In the genomic region with DNA sequence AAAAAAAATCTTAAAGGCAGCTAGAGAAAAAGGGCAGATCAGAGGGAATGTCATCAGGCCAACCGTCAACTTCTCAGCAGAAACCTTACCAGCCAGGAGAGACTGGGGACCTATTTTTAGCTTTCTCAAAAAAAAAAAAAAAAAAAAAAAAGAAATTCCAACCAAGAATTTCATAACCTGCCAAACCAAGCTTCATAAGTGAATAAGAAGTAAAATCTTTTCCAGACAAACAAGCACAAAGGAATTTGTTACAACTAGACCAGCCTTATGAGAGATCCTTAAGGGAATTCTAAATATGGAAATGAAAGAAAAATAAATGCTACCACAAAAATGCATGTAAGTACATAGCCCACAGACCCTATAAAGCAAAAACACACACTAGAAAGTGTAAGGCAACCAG, we compare ENCODE assay signal across 1 cellular context.
TF ChIP-seq lines count a peak whose summit lies in the region.

No MANE protein-coding gene starts in this region.

TF ChIP-seq in HEK293, 187 proteins besides CTCF, POLR2A, EP300 and RAD21:
- TF ChIP-seq KLF7 (tag by site-specific recombination; IDR thresholded peaks at IDR 0.05; ENCODE audit: borderline replicate concordance) = no peak
- peak; percentile 42; the same call in 1 of the 2 replicates for TF ChIP-seq ZNF549 (tag by site-specific recombination; IDR thresholded peaks at IDR 0.05)
- no peak for TF ChIP-seq ZNF157 (tag by site-specific recombination; IDR thresholded peaks at IDR 0.05)
- TF ChIP-seq ZFHX2 (tag by site-specific recombination; conservative IDR thresholded peaks at IDR 0.05) = no peak
- no peak for TF ChIP-seq GLIS2 (tag by site-specific recombination; IDR thresholded peaks at IDR 0.05)
- TF ChIP-seq, protein P1, sequence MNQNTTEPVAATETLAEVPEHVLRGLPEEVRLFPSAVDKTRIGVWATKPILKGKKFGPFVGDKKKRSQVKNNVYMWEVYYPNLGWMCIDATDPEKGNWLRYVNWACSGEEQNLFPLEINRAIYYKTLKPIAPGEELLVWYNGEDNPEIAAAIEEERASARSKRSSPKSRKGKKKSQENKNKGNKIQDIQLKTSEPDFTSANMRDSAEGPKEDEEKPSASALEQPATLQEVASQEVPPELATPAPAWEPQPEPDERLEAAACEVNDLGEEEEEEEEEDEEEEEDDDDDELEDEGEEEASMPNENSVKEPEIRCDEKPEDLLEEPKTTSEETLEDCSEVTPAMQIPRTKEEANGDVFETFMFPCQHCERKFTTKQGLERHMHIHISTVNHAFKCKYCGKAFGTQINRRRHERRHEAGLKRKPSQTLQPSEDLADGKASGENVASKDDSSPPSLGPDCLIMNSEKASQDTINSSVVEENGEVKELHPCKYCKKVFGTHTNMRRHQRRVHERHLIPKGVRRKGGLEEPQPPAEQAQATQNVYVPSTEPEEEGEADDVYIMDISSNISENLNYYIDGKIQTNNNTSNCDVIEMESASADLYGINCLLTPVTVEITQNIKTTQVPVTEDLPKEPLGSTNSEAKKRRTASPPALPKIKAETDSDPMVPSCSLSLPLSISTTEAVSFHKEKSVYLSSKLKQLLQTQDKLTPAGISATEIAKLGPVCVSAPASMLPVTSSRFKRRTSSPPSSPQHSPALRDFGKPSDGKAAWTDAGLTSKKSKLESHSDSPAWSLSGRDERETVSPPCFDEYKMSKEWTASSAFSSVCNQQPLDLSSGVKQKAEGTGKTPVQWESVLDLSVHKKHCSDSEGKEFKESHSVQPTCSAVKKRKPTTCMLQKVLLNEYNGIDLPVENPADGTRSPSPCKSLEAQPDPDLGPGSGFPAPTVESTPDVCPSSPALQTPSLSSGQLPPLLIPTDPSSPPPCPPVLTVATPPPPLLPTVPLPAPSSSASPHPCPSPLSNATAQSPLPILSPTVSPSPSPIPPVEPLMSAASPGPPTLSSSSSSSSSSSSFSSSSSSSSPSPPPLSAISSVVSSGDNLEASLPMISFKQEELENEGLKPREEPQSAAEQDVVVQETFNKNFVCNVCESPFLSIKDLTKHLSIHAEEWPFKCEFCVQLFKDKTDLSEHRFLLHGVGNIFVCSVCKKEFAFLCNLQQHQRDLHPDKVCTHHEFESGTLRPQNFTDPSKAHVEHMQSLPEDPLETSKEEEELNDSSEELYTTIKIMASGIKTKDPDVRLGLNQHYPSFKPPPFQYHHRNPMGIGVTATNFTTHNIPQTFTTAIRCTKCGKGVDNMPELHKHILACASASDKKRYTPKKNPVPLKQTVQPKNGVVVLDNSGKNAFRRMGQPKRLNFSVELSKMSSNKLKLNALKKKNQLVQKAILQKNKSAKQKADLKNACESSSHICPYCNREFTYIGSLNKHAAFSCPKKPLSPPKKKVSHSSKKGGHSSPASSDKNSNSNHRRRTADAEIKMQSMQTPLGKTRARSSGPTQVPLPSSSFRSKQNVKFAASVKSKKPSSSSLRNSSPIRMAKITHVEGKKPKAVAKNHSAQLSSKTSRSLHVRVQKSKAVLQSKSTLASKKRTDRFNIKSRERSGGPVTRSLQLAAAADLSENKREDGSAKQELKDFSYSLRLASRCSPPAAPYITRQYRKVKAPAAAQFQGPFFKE (tag by site-specific recombination; IDR thresholded peaks at IDR 0.05; ENCODE audit: borderline replicate concordance) = no peak
- TF ChIP-seq ZNF76 (tag by site-specific recombination; IDR thresholded peaks at IDR 0.05; ENCODE audit: borderline replicate concordance, low read depth) = no peak
- TF ChIP-seq ZNF610 (tag by site-specific recombination; IDR thresholded peaks at IDR 0.05; ENCODE audit: borderline replicate concordance) = peak; percentile 21; the same call in 1 of the 2 replicates
- no peak for TF ChIP-seq ZNF398 (tag by site-specific recombination; IDR thresholded peaks at IDR 0.05)
- no peak for TF ChIP-seq ZBTB48 (tag by site-specific recombination; IDR thresholded peaks at IDR 0.05)
- no peak for TF ChIP-seq ZBTB10 (tag by site-specific recombination; IDR thresholded peaks at IDR 0.05)
- no peak; the same call in 1 of the 2 replicates for TF ChIP-seq ZNF221 (tag by site-specific recombination; IDR thresholded peaks at IDR 0.05; ENCODE audit: borderline replicate concordance)
- no peak for TF ChIP-seq ZNF23 (tag by site-specific recombination; IDR thresholded peaks at IDR 0.05; ENCODE audit: borderline replicate concordance)
- peak; percentile 12; the same call in 1 of the 2 replicates for TF ChIP-seq GFI1B (tag by site-specific recombination; IDR thresholded peaks at IDR 0.05)
- no peak for TF ChIP-seq ZNF621 (tag by site-specific recombination; IDR thresholded peaks at IDR 0.05)
- no peak for TF ChIP-seq WT1 (tag by site-specific recombination; IDR thresholded peaks at IDR 0.05)
- TF ChIP-seq ZNF302 (tag by site-specific recombination; IDR thresholded peaks at IDR 0.05; ENCODE audit: low read depth) = no peak
- TF ChIP-seq ZNF184 (tag by site-specific recombination; IDR thresholded peaks at IDR 0.05) = 0 out of 2 replicates have a peak, but pooled peaks have one; percentile 73
- 0 out of 2 replicates have a peak, but pooled peaks have one; percentile 18 for TF ChIP-seq TSHZ1 (tag by site-specific recombination; IDR thresholded peaks at IDR 0.05; ENCODE audit: borderline replicate concordance)
- TF ChIP-seq, protein P2, sequence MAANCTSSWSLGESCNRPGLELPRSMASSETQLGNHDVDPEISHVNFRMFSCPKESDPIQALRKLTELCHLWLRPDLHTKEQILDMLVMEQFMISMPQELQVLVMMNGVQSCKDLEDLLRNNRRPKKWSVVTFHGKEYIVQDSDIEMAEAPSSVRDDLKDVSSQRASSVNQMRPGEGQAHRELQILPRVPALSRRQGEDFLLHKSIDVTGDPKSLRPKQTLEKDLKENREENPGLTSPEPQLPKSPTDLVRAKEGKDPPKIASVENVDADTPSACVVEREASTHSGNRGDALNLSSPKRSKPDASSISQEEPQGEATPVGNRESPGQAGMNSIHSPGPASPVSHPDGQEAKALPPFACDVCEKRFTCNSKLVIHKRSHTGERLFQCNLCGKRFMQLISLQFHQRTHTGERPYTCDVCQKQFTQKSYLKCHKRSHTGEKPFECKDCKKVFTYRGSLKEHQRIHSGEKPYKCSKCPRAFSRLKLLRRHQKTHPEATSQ (tag by site-specific recombination; IDR thresholded peaks at IDR 0.05) = no peak
- no peak for TF ChIP-seq ZNF426 (tag by site-specific recombination; IDR thresholded peaks at IDR 0.05)
- no peak for TF ChIP-seq ZNF391 (tag by site-specific recombination; IDR thresholded peaks at IDR 0.05; ENCODE audit: borderline replicate concordance, low read depth)
- TF ChIP-seq GLI4 (tag by site-specific recombination; IDR thresholded peaks at IDR 0.05) = no peak
- TF ChIP-seq, protein P3, sequence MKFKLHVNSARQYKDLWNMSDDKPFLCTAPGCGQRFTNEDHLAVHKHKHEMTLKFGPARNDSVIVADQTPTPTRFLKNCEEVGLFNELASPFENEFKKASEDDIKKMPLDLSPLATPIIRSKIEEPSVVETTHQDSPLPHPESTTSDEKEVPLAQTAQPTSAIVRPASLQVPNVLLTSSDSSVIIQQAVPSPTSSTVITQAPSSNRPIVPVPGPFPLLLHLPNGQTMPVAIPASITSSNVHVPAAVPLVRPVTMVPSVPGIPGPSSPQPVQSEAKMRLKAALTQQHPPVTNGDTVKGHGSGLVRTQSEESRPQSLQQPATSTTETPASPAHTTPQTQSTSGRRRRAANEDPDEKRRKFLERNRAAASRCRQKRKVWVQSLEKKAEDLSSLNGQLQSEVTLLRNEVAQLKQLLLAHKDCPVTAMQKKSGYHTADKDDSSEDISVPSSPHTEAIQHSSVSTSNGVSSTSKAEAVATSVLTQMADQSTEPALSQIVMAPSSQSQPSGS (tag by site-specific recombination; IDR thresholded peaks at IDR 0.05; ENCODE audit: low read depth) = no peak
- TF ChIP-seq ZNF560 (tag by site-specific recombination; IDR thresholded peaks at IDR 0.05; ENCODE audit: borderline replicate concordance) = no peak
- no peak for TF ChIP-seq ZBTB17 (tag by site-specific recombination; IDR thresholded peaks at IDR 0.05)
- TF ChIP-seq SP7 (tag by site-specific recombination; IDR thresholded peaks at IDR 0.05) = no peak
- TF ChIP-seq ZNF558 (tag by site-specific recombination; IDR thresholded peaks at IDR 0.05) = 0 out of 2 replicates have a peak, but pooled peaks have one; percentile 44
- TF ChIP-seq ZNF785 (tag by site-specific recombination; IDR thresholded peaks at IDR 0.05) = no peak
- TF ChIP-seq ZFP41 (tag by site-specific recombination; IDR thresholded peaks at IDR 0.05; ENCODE audit: borderline replicate concordance) = no peak
- TF ChIP-seq YY1 (tag by site-specific recombination; IDR thresholded peaks at IDR 0.05) = no peak
- TF ChIP-seq TRIM28 (IDR thresholded peaks at IDR 0.05; ENCODE audit: borderline replicate concordance, low read length) = peak; percentile 89
- no peak for TF ChIP-seq ZSCAN23 (tag by site-specific recombination; IDR thresholded peaks at IDR 0.05)
- TF ChIP-seq ZNF510 (tag by site-specific recombination; IDR thresholded peaks at IDR 0.05; ENCODE audit: insufficient replicate concordance) = peak; percentile 46
- TF ChIP-seq ZNF626 (tag by site-specific recombination; IDR thresholded peaks at IDR 0.05) = peak; percentile 74; the same call in 1 of the 2 replicates
- no peak for TF ChIP-seq ZNF701 (tag by site-specific recombination; IDR thresholded peaks at IDR 0.05)
- no peak for TF ChIP-seq KLF17 (tag by site-specific recombination; IDR thresholded peaks at IDR 0.05)
- peak; percentile 98 for TF ChIP-seq SETDB1 (IDR thresholded peaks at IDR 0.05; ENCODE audit: insufficient read length, low read length)
